Comparison of ENCODE assay signal across 17 cellular contexts in the genomic region with DNA sequence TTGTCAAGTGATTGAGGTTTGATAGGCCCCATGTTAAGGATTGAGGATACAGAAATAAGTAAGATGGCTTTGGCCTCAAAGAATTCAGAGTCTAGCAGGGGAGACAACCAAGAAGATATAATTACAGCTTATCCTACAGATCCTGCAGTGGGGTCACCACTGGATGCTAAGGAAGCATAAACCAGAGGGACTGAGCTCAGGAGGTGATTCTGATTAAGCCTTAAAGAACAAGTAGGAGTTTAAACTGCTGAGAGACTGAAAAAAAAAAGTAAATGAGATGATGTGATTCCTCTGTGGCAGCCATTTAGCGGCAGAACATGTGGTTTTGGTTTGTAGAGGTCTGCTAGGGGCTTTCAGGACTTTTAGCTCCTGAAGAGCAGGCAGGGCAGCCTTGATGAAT.
"Had no signal": no experiment of that assay in that cellular context is flagged by ENCODE, and none has a peak within 500 bp of the region (broad histone marks: within the 10 kb centered on the region; RNA-seq: fewer than 3 reads in every experiment).

No MANE protein-coding gene starts in this region.

- H3K36me3 Mint-ChIP-seq: naive thymus-derived CD4-positive, alpha-beta T cell; stimulated activated naive B cell treated with anti-CD40 and anti-IgM and Interleukin-4, amounts not matched to agents 10 μg/mL and 1 μg/mL and 100 μg/mL, for 72 hours; type B pancreatic cell had no signal

- H3K4me1 Mint-ChIP-seq: naive thymus-derived CD4-positive, alpha-beta T cell; stimulated activated naive B cell treated with anti-CD40 and anti-IgM and Interleukin-4, amounts not matched to agents 10 μg/mL and 1 μg/mL and 100 μg/mL, for 72 hours had no signal

- H3K9me3 Mint-ChIP-seq: naive thymus-derived CD4-positive, alpha-beta T cell; nephron progenitor cell; stimulated activated naive B cell treated with anti-CD40 and anti-IgM and Interleukin-4, amounts not matched to agents 10 μg/mL and 1 μg/mL and 100 μg/mL, for 72 hours; type B pancreatic cell had no signal

- H3K27ac ChIP-seq: dorsolateral prefrontal cortex, gastrocnemius medialis, psoas muscle had no signal

- H3K9me3 ChIP-seq: esophagus muscularis mucosa, gastrocnemius medialis, heart right ventricle, psoas muscle, stomach had no signal

- H3K27me3 Mint-ChIP-seq: type B pancreatic cell had no signal

- H3K27me3 ChIP-seq: dorsolateral prefrontal cortex, esophagus muscularis mucosa, gastrocnemius medialis, heart right ventricle, stomach had no signal

- DNase-seq: cortex of kidney; effector CD8-positive, alpha-beta T cell; gastrocnemius medialis; heart right ventricle; hypothalamus; kidney glomerular epithelial cell; mammary epithelial cell; naive thymus-derived CD4-positive, alpha-beta T cell; nephron progenitor cell; psoas muscle; stimulated activated CD4-positive, alpha-beta T cell treated with anti-CD3 and anti-CD28 coated beads, Interleukin-2, amount 100 ng/mL, for 24 hours; stimulated activated CD4-positive, alpha-beta T cell treated with anti-CD3 and anti-CD28 coated beads, Interleukin-4, amount 100 ng/mL, for 4 hours; stimulated activated naive B cell treated with anti-CD40 and anti-IgM and Interleukin-4, amounts not matched to agents 10 μg/mL and 1 μg/mL and 100 μg/mL, for 72 hours; stomach had no signal

- ATAC-seq: naive thymus-derived CD4-positive, alpha-beta T cell; stimulated activated naive B cell treated with anti-CD40 and anti-IgM and Interleukin-4, amounts not matched to agents 10 μg/mL and 1 μg/mL and 100 μg/mL, for 72 hours had no signal

- H3K4me3 ChIP-seq: dorsolateral prefrontal cortex, esophagus muscularis mucosa, gastrocnemius medialis, heart right ventricle, psoas muscle, stomach had no signal

- H3K4me3 Mint-ChIP-seq: naive thymus-derived CD4-positive, alpha-beta T cell; nephron progenitor cell; stimulated activated naive B cell treated with anti-CD40 and anti-IgM and Interleukin-4, amounts not matched to agents 10 μg/mL and 1 μg/mL and 100 μg/mL, for 72 hours; type B pancreatic cell had no signal

- H3K27ac Mint-ChIP-seq: naive thymus-derived CD4-positive, alpha-beta T cell; nephron progenitor cell; stimulated activated naive B cell treated with anti-CD40 and anti-IgM and Interleukin-4, amounts not matched to agents 10 μg/mL and 1 μg/mL and 100 μg/mL, for 72 hours; type B pancreatic cell had no signal

- H3K36me3 ChIP-seq: esophagus muscularis mucosa, gastrocnemius medialis, heart right ventricle, stomach had no signal
